Comparison of ENCODE assay signal across 9 cellular contexts in the genomic region with DNA sequence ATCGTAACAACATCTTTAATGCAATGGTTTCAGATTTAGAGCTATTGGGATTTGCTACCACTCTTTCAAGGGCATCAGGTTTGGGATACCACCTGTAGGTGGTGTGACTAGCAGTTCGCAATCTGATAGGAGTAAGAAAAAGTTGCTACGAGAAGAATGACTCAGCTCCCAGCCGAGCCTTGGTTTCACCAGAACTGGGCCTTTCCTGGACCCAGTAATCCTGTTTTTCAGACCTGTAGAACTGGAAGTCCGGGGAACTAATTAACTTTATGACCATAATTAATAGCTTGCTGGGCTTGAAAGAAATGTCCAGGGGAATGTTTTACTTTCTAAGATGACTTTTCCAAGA. TPM values are rescaled to one million over a fixed set of nuclear protein-coding genes. Genes with fewer than 3 reads are reported as not detected.
DNase-seq lines count a peak whose midpoint lies in the region; ATAC-seq and TF ChIP-seq lines count a peak whose summit lies in the region.
"Had no signal": no experiment of that assay in that cellular context is flagged by ENCODE, and none has a peak within 500 bp of the region (broad histone marks: within the 10 kb centered on the region; RNA-seq: fewer than 3 reads in every experiment).

No MANE protein-coding gene starts in this region.

- H3K4me3 Mint-ChIP-seq in CD4-positive, alpha-beta T cell = peak overlapping the region; percentile 98

- ATAC-seq in CD4-positive, alpha-beta T cell (ENCODE audit: poor library complexity) = peak; percentile 82
- ATAC-seq in activated naive CD4-positive, alpha-beta T cell treated with anti-CD3 and anti-CD28 coated beads, Interleukin-2, amount 50 U/mL, for 72 hours = peak; percentile 77 to 82
- ATAC-seq in left cardiac atrium (peak; percentile 58 to 88), HG03280 (IDR thresholded peaks at IDR 0.05; ENCODE audit: unreplicated experiment) (no peak), HG03469 (IDR thresholded peaks at IDR 0.05; ENCODE audit: unreplicated experiment) (no peak)

- no peaks in the 10 kb centered on the region for H3K9me3 ChIP-seq in CD4-positive, alpha-beta T cell (ENCODE audit: control insufficient read depth, low read length)
- H3K9me3 ChIP-seq in parathyroid adenoma (ENCODE audit: control insufficient read depth, low read length) = no peaks in the 10 kb centered on the region

- H3K36me3 ChIP-seq in parathyroid adenoma (ENCODE audit: control insufficient read depth, insufficient read depth, low read length) = no peaks in the 10 kb centered on the region

- peak overlapping the region; percentile 89 for H3K4me3 ChIP-seq in parathyroid adenoma (ENCODE audit: low read depth, low read length)

- H3K4me1 ChIP-seq in parathyroid adenoma = peaks cover 17% of the 10 kb centered on the region

- POLR2A ChIA-PET in CD4-positive, alpha-beta T cell (lab: Charles Lee) = interaction anchor here (1.0 to 5.6 kb wide), 7 partner anchors 9 to 272 kb away, joined by 4 to 82 read pairs (median 7); a partner anchor contains a TSS

- no peaks in the 10 kb centered on the region for H3K9me3 Mint-ChIP-seq in CD4-positive, alpha-beta T cell
- no peaks in the 10 kb centered on the region for H3K9me3 Mint-ChIP-seq in activated naive CD4-positive, alpha-beta T cell treated with anti-CD3 and anti-CD28 coated beads, Interleukin-2, amount 50 U/mL, for 72 hours

- H3K27me3 Mint-ChIP-seq in CD4-positive, alpha-beta T cell = no peaks in the 10 kb centered on the region

- peak overlapping the region; percentile 98 for H2AFZ ChIP-seq in parathyroid adenoma

- H3K79me2 ChIP-seq in parathyroid adenoma = no peaks in the 10 kb centered on the region

- peaks cover 24% of the 10 kb centered on the region for H3K4me1 Mint-ChIP-seq in CD4-positive, alpha-beta T cell (ENCODE audit: low read depth)

- H3K4me2 ChIP-seq in parathyroid adenoma (ENCODE audit: low read length) = peak overlapping the region; percentile 88

- peak; percentile 17 for TF ChIP-seq CTCF in CD4-positive, alpha-beta T cell (IDR thresholded peaks at IDR 0.05)
- TF ChIP-seq CTCF in parathyroid adenoma (IDR thresholded peaks at IDR 0.05) = no peak

- H3K36me3 Mint-ChIP-seq in CD4-positive, alpha-beta T cell (ENCODE audit: low read depth) = peaks cover 37% of the 10 kb centered on the region
- H3K36me3 Mint-ChIP-seq in activated naive CD4-positive, alpha-beta T cell treated with anti-CD3 and anti-CD28 coated beads, Interleukin-2, amount 50 U/mL, for 72 hours = peaks cover 8 to 33% of the 10 kb centered on the region in 2 donors

- peak in 1 of 10 experiments; percentile 6 for DNase-seq in CD4-positive, alpha-beta T cell
- DNase-seq in GM19238 (ENCODE audit: insufficient read length, low spot score) (peak; percentile 42), NCI-H1105 (lab: John Stamatoyannopoulos, UW) (peak; percentile 12), left cardiac atrium (peak; percentile 36)
- peak in 1 of 2 donors; percentile 36 for DNase-seq in activated naive CD4-positive, alpha-beta T cell treated with anti-CD3 and anti-CD28 coated beads, Interleukin-2, amount 50 U/mL, for 72 hours (ENCODE audit: low spot score in 2 of 2)

- peak overlapping the region; percentile 77 for H3K27ac Mint-ChIP-seq in CD4-positive, alpha-beta T cell
- peak overlapping the region; percentile 86 to 94 for H3K27ac Mint-ChIP-seq in activated naive CD4-positive, alpha-beta T cell treated with anti-CD3 and anti-CD28 coated beads, Interleukin-2, amount 50 U/mL, for 72 hours

- no peak overlapping the region for H3K27ac ChIP-seq in CD4-positive, alpha-beta T cell (ENCODE audit: low read depth, low read length)
- H3K27ac ChIP-seq in parathyroid adenoma = peak overlapping the region; percentile 77

- H3K9ac ChIP-seq in parathyroid adenoma = peak overlapping the region; percentile 23

- intact Hi-C loops in CD4-positive, alpha-beta T cell (cut with DNase I, micrococcal nuclease) = no loop called here
- intact Hi-C loops in left cardiac atrium (cut with DNase I) = no loop called here

- H3K27me3 ChIP-seq in CD4-positive, alpha-beta T cell (ENCODE audit: control insufficient read depth, insufficient read depth, low read length) = no peaks in the 10 kb centered on the region
- no peaks in the 10 kb centered on the region for H3K27me3 ChIP-seq in parathyroid adenoma (ENCODE audit: control insufficient read depth, insufficient read depth, low read length)

- CTCF ChIA-PET in CD4-positive, alpha-beta T cell (lab: Charles Lee) = interaction anchor here (0.8 to 6.4 kb wide), 8 partner anchors 9 to 552 kb away, joined by 3 to 39 read pairs (median 4); a partner anchor contains a TSS

RNA-seq across cellular contexts. Expression of a gene that starts 0.8 kb away (rescaled TPM):
- 1 to 10 TPM; 7.1 to 8.9 TPM for total RNA-seq in CD4-positive, alpha-beta T cell
- total RNA-seq in activated naive CD4-positive, alpha-beta T cell treated with anti-CD3 and anti-CD28 coated beads, Interleukin-2, amount 50 U/mL, for 72 hours = 10 to 100 TPM; 13.8 to 26.5 TPM
- 10 to 100 TPM; 19.8 to 20.1 TPM for total RNA-seq in left cardiac atrium

RNA-seq across cellular contexts. Expression of a gene that starts 9.8 kb away (rescaled TPM):
- 10 to 100 TPM; 41.8 to 44.1 TPM for total RNA-seq in CD4-positive, alpha-beta T cell
- total RNA-seq in activated naive CD4-positive, alpha-beta T cell treated with anti-CD3 and anti-CD28 coated beads, Interleukin-2, amount 50 U/mL, for 72 hours = 100 to 1,000 TPM; 218 to 240 TPM
- 100 to 1,000 TPM; 150 to 165 TPM for total RNA-seq in left cardiac atrium

RNA-seq across cellular contexts. Expression of a gene that starts 45.3 kb away (rescaled TPM):
- total RNA-seq in CD4-positive, alpha-beta T cell = not detected
- total RNA-seq in activated naive CD4-positive, alpha-beta T cell treated with anti-CD3 and anti-CD28 coated beads, Interleukin-2, amount 50 U/mL, for 72 hours = not detected
- total RNA-seq in left cardiac atrium = not detected
- total RNA-seq: activated CD8-positive, alpha-beta memory T cell treated with anti-CD3 and anti-CD28 coated beads for 36 hours had no signal

Comparison
In these comparisons a context has a peak if more than half of its experiments do, and no peak if none do; other contexts are left out.
1. ATAC-seq: peak in CD4-positive, alpha-beta T cell (single experiment), activated naive CD4-positive, alpha-beta T cell treated with anti-CD3 and anti-CD28 coated beads, Interleukin-2, amount 50 U/mL, for 72 hours (2 of 2) and left cardiac atrium (2 of 2); none in HG03280 (single experiment) and HG03469 (single experiment).